Comparison of ENCODE assay signal across 14 cellular contexts in the genomic region with DNA sequence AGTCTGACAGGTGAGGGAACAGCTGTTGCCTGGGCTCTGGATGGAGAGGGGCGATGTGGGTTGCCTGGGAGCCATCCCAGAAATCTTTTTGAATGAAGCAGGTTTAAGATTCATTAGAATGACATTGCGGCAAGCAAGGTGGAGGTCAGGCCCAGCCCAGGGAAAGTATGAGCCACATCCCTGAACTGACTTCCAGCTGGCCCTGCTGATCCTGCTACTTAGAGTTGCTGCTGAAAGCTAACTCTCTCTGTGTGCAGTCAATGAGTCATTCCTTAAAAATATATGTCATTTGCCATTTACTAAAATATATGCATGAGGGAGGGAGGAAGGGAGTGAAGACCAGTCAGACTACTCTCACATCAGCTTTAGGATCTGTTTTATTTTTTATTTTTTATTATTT. TPM values are rescaled to one million over a fixed set of nuclear protein-coding genes. Genes with fewer than 3 reads are reported as not detected.
DNase-seq lines count a peak whose midpoint lies in the region; ATAC-seq and TF ChIP-seq lines count a peak whose summit lies in the region.
"Had no signal": no experiment of that assay in that cellular context is flagged by ENCODE, and none has a peak within 500 bp of the region (broad histone marks: within the 10 kb centered on the region; RNA-seq: fewer than 3 reads in every experiment).

No MANE protein-coding gene starts in this region.

- no peaks in the 10 kb centered on the region for H3K9me3 ChIP-seq in spleen
- H3K9me3 ChIP-seq: SJSA1 had no signal

- peaks cover 0 to 3% (median 0%) of the 10 kb centered on the region in 45 donors for H3K27me3 ChIP-seq in dorsolateral prefrontal cortex
- no peaks in the 10 kb centered on the region for H3K27me3 ChIP-seq in spleen (replicated peaks in 1 of 7)
- H3K27me3 ChIP-seq: SJSA1 had no signal

- TF ChIP-seq CTCF in epithelial cell of esophagus (IDR thresholded peaks at IDR 0.05; ENCODE audit: insufficient read depth, low read depth, low read length, missing control alignments) (no peak), dorsolateral prefrontal cortex (IDR thresholded peaks at IDR 0.05 in 54 of 56, conservative IDR thresholded peaks at IDR 0.05 in 2 of 56; ENCODE audit: low read depth in 1 of 56, partially characterized antibody in 56 of 56) (no peak), spleen (IDR thresholded peaks at IDR 0.05 in 8 of 11, conservative IDR thresholded peaks at IDR 0.05 in 3 of 11) (no peak)

- peak; percentile 22 for DNase-seq in HCEC 1CT
- DNase-seq in RKO (ENCODE audit: low spot score): peak; percentile 19
- peak; percentile 83 for DNase-seq in epithelial cell of esophagus (ENCODE audit: low read depth)
- DNase-seq in sciatic nerve (ENCODE audit: low spot score): no peak
- no peak for DNase-seq in dorsolateral prefrontal cortex
- DNase-seq in NCI-H146 (lab: John Stamatoyannopoulos, UW): no peak
- DNase-seq in spleen: no peak
- DNase-seq: C1 segment of cervical spinal cord; naive thymus-derived CD4-positive, alpha-beta T cell; NCI-H2029 treated with DMSO at 0.1 percent for 48 hours; NCI-H69; stimulated activated CD4-positive, alpha-beta T cell treated with anti-CD3 and anti-CD28 coated beads, Interleukin-4, amount 100 ng/mL, for 1 hour had no signal

- no peak for TF ChIP-seq POLR2A in spleen (IDR thresholded peaks at IDR 0.05)

- H3K36me3 ChIP-seq in spleen: no peaks in the 10 kb centered on the region
- H3K36me3 ChIP-seq: SJSA1 had no signal

- ATAC-seq in sciatic nerve: peak; percentile 82
- ATAC-seq: left lobe of liver; naive thymus-derived CD4-positive, alpha-beta T cell had no signal

- intact Hi-C loops in sciatic nerve (cut with DNase I): no loop called here
- intact Hi-C loops in dorsolateral prefrontal cortex (cut with DNase I): no loop called here
- intact Hi-C loops in spleen (cut with DNase I; ENCODE audit: low total_unique reads): no loop called here

- no peaks in the 10 kb centered on the region for H3K4me1 ChIP-seq in spleen
- H3K4me1 ChIP-seq: SJSA1 had no signal

- H3K27ac ChIP-seq in dorsolateral prefrontal cortex (no peak overlapping the region), spleen (no peak overlapping the region)
- H3K27ac ChIP-seq: SJSA1 had no signal

- WGBS in spleen, 5 donors: 85 to 98% (median 94%) methylated on average over 2 of the region's 2 CpGs

- H3K4me3 ChIP-seq in epithelial cell of esophagus (ENCODE audit: low read length) (no peak overlapping the region), dorsolateral prefrontal cortex (no peak overlapping the region), spleen (no peak overlapping the region)
- H3K4me3 ChIP-seq: SJSA1 had no signal

RNA-seq across cellular contexts. Expression of a gene that starts 54.3 kb away (rescaled TPM):
- total RNA-seq in sciatic nerve: 49.2 TPM
- 10 to 100 TPM; 35.9 to 76.7 (median 50.9) TPM for total RNA-seq in dorsolateral prefrontal cortex
- total RNA-seq in spleen: 10 to 100 TPM; 26.3 to 48.7 (median 41.1) TPM
- polyA plus RNA-seq in spleen: 1 to 10 TPM; 6.5 to 7.9 (median 6.6) TPM

Comparison
In these comparisons a context has a peak if more than half of its experiments do, and no peak if none do; other contexts are left out.
1. DNase-seq: peak in HCEC 1CT (single experiment), RKO (single experiment) and epithelial cell of esophagus (single experiment); none in sciatic nerve (single experiment), dorsolateral prefrontal cortex (0 of 10), NCI-H146 (single experiment) and spleen (single experiment).